10 cellular contexts compared by ENCODE assay signal in the genomic region with DNA sequence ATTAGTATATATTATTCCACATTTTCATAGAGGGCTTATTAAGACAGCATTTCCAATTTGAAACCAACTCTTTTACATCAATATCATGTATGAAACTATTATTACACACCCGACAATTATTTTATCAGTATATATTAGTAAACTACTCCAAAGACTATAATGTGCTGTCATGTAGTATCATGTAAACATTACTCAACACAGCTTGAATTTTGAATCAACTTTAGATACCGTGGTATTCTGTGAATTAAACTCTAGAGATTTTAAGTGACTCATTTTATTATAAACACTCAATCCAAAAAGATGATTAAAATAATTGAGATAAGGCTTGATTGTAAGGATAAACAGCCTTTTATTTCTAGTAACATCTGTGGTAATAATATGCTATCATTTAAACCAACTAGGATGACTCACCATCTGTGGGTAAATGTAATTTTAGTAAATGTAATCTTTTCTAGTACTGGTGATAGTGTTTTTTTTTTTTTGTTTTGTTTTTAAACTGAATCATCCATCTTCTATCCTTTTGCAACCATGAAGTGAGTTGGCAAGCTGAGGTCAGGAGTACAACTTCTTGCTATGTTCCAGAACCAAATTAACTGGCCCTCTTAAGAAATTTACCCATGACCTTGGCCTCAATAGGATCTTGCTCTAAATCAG.
DNase-seq lines count a peak whose midpoint lies in the region; ATAC-seq and TF ChIP-seq lines count a peak whose summit lies in the region.
"Had no signal": no experiment of that assay in that cellular context is flagged by ENCODE, and none has a peak within 500 bp of the region (broad histone marks: within the 10 kb centered on the region; RNA-seq: fewer than 3 reads in every experiment).

No MANE protein-coding gene starts in this region.

- H3F3A ChIP-seq in GM23248 (ENCODE audit: insufficient read depth): peaks cover 8% of the 10 kb centered on the region; the same call in 1 of the 2 replicates

- no peak for TF ChIP-seq POLR2A in thyroid gland (IDR thresholded peaks at IDR 0.05)

- WGBS in GM23248 (ENCODE audit: low coverage in 1 of 2, low lambda C conversion rate in 2 of 2, missing lambda C conversion rate in 2 of 2), 2 experiments: 39 to 42% methylated on average over 2 of the region's 2 CpGs
- WGBS in thyroid gland, 2 donors: 79 to 83% methylated on average over 2 of the region's 2 CpGs

- H3K4me2 ChIP-seq in GM23248 (ENCODE audit: unreplicated experiment): peak overlapping the region; percentile 8

- intact Hi-C loops in thyroid gland (cut with DNase I): no loop called here

- H3K27ac ChIP-seq in GM23248 (peak overlapping the region; percentile 52), foreskin keratinocyte (no peak overlapping the region), thyroid gland (no peak overlapping the region)

- no peaks in the 10 kb centered on the region for H3K9me2 ChIP-seq in GM23248 (ENCODE audit: insufficient read depth)

- no peaks in the 10 kb centered on the region; the same call in 1 of the 2 replicates for H3K36me3 ChIP-seq in GM23248 (ENCODE audit: low read depth)
- H3K36me3 ChIP-seq in thyroid gland: no peaks in the 10 kb centered on the region

- H3K4me1 ChIP-seq in GM23248 (ENCODE audit: insufficient read depth): peaks cover 17% of the 10 kb centered on the region
- H3K4me1 ChIP-seq in foreskin keratinocyte: peaks cover 5% of the 10 kb centered on the region
- H3K4me1 ChIP-seq in thyroid gland: peaks cover 10 to 28% of the 10 kb centered on the region in 2 donors

- TF ChIP-seq CTCF in foreskin keratinocyte (conservative IDR thresholded peaks at IDR 0.05): no peak
- no peak for TF ChIP-seq CTCF in thyroid gland (IDR thresholded peaks at IDR 0.05)

- H3K9ac ChIP-seq in GM23248: no peak overlapping the region

- H3K36me3 Mint-ChIP-seq in T-helper 17 cell (ENCODE audit: low read depth): peaks cover 14% of the 10 kb centered on the region

- H3K4me3 Mint-ChIP-seq in T-helper 17 cell: no peak overlapping the region
- H3K4me3 Mint-ChIP-seq: CD4-positive, CD25-positive, alpha-beta regulatory T cell had no signal

- no peaks in the 10 kb centered on the region for H3K27me3 ChIP-seq in GM23248 (replicated peaks; ENCODE audit: insufficient read depth)
- no peaks in the 10 kb centered on the region for H3K27me3 ChIP-seq in foreskin keratinocyte
- no peaks in the 10 kb centered on the region for H3K27me3 ChIP-seq in thyroid gland

- no peaks in the 10 kb centered on the region for H4K20me1 ChIP-seq in GM23248 (ENCODE audit: insufficient read depth)

- H3K9me3 ChIP-seq in GM23248 (ENCODE audit: low read depth): no peaks in the 10 kb centered on the region
- H3K9me3 ChIP-seq in T-helper 17 cell (ENCODE audit: control insufficient read depth, low read length, poor library complexity, severe bottlenecking): no peaks in the 10 kb centered on the region
- H3K9me3 ChIP-seq in thyroid gland: no peaks in the 10 kb centered on the region

- no peaks in the 10 kb centered on the region for H3K27me3 Mint-ChIP-seq in T-helper 17 cell
- H3K27me3 Mint-ChIP-seq: CD4-positive, CD25-positive, alpha-beta regulatory T cell had no signal

- no peak overlapping the region for H3K4me3 ChIP-seq in GM23248
- no peak overlapping the region for H3K4me3 ChIP-seq in thyroid gland (replicated peaks in 1 of 3)

- H3K4me1 Mint-ChIP-seq in T-helper 17 cell: peaks cover 2% of the 10 kb centered on the region

- H2AFZ ChIP-seq in GM23248: no peak overlapping the region

- in situ Hi-C loops in GM23248 (cut with MboI): no loop called here

- H3K79me2 ChIP-seq in GM23248 (ENCODE audit: insufficient read depth): no peaks in the 10 kb centered on the region

- ATAC-seq in T-helper 17 cell (no peak), foreskin keratinocyte (peak; percentile 46), HG02884 (IDR thresholded peaks at IDR 0.05; ENCODE audit: unreplicated experiment) (no peak)

- peak; percentile 54 for DNase-seq in A172 (ENCODE audit: low spot score)
- DNase-seq in GM23248: peak; percentile 87
- DNase-seq in T-helper 17 cell: no peak
- DNase-seq in foreskin keratinocyte: peak; percentile 44 to 56
- no peak for DNase-seq in SHP77 treated with DMSO at 0.1 percent for 48 hours (lab: John Stamatoyannopoulos, UW)
- DNase-seq in thyroid gland: no peak
- DNase-seq in NCI-H524 (lab: John Stamatoyannopoulos, UW): no peak
- DNase-seq: CD4-positive, CD25-positive, alpha-beta regulatory T cell; SW 1271 had no signal

- peak overlapping the region; percentile 8 for H3K27ac Mint-ChIP-seq in T-helper 17 cell
- H3K27ac Mint-ChIP-seq: CD4-positive, CD25-positive, alpha-beta regulatory T cell had no signal

Comparison
In these comparisons a context has a peak if more than half of its experiments do, and no peak if none do; other contexts are left out.
1. DNase-seq: peak in A172 (single experiment), GM23248 (single experiment) and foreskin keratinocyte (2 of 2); none in T-helper 17 cell (0 of 3), SHP77 treated with DMSO at 0.1 percent for 48 hours (single experiment), thyroid gland (0 of 2) and NCI-H524 (0 of 2).